Comparison of ENCODE assay signal across 1 cellular context in the genomic region with DNA sequence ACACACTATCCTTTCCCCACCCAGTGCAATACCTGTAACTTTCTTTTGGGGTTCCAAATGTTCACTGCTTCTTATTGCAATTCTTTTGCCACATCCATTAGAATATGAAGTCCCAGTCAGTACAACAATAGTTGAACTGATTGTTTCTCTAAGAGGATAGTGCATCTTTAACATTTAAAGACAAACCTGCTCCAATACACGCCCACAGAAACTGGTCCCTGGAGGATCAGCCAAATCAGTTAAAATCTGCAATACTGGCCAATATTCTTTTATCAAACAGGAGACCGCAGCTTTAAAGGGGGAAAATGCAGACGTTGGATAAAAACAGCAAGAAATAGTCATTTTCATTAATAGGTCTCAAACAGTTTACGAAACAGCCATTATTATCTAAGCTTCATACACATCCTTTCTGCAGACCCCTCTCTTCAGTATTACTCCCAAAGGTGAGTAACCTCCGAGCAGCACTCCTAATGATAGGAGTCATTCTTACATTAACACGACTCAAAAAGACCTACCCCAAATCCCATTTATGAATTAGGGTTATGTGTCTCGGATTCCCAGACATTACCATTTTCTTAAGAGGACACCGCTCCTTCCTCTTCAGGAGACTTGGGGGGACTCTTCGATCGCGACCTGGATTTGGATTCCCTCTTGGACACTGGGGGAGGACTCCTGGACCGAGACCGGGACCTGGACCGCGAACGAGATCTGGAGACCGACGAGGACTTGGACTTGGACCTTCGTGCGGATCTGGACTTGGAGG.
TF ChIP-seq lines count a peak whose summit lies in the region.

No MANE protein-coding gene starts in this region.

TF ChIP-seq in IMR-90, 13 proteins besides CTCF, POLR2A, EP300 and RAD21:
- TF ChIP-seq, protein P1, sequence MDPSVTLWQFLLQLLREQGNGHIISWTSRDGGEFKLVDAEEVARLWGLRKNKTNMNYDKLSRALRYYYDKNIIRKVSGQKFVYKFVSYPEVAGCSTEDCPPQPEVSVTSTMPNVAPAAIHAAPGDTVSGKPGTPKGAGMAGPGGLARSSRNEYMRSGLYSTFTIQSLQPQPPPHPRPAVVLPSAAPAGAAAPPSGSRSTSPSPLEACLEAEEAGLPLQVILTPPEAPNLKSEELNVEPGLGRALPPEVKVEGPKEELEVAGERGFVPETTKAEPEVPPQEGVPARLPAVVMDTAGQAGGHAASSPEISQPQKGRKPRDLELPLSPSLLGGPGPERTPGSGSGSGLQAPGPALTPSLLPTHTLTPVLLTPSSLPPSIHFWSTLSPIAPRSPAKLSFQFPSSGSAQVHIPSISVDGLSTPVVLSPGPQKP (IDR thresholded peaks at IDR 0.05; ENCODE audit: borderline replicate concordance, low read depth, low read length), result no peak
- TF ChIP-seq CHD1 (IDR thresholded peaks at IDR 0.05; ENCODE audit: low read depth, low read length), result no peak
- TF ChIP-seq MAZ (IDR thresholded peaks at IDR 0.05; ENCODE audit: borderline replicate concordance, low read depth, low read length), result no peak
- TF ChIP-seq, protein P2, sequence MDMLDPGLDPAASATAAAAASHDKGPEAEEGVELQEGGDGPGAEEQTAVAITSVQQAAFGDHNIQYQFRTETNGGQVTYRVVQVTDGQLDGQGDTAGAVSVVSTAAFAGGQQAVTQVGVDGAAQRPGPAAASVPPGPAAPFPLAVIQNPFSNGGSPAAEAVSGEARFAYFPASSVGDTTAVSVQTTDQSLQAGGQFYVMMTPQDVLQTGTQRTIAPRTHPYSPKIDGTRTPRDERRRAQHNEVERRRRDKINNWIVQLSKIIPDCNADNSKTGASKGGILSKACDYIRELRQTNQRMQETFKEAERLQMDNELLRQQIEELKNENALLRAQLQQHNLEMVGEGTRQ (IDR thresholded peaks at IDR 0.05; ENCODE audit: low read depth, low read length), result no peak
- TF ChIP-seq MAFK (IDR thresholded peaks at IDR 0.05; ENCODE audit: low read depth, low read length), result no peak
- no peak for TF ChIP-seq NFE2L2 (IDR thresholded peaks at IDR 0.05; ENCODE audit: low read depth, low read length)
- no peak for TF ChIP-seq RCOR1 (IDR thresholded peaks at IDR 0.05; ENCODE audit: insufficient replicate concordance, low read length)
- no peak for TF ChIP-seq SMC3 (IDR thresholded peaks at IDR 0.05; ENCODE audit: low read depth, low read length)
- TF ChIP-seq BHLHE40 (IDR thresholded peaks at IDR 0.05; ENCODE audit: low read depth, low read length), result no peak
- no peak for TF ChIP-seq MXI1 (IDR thresholded peaks at IDR 0.05; ENCODE audit: borderline replicate concordance, low read depth, low read length)
